Comparison of ENCODE assay signal across 23 cellular contexts in the genomic region with DNA sequence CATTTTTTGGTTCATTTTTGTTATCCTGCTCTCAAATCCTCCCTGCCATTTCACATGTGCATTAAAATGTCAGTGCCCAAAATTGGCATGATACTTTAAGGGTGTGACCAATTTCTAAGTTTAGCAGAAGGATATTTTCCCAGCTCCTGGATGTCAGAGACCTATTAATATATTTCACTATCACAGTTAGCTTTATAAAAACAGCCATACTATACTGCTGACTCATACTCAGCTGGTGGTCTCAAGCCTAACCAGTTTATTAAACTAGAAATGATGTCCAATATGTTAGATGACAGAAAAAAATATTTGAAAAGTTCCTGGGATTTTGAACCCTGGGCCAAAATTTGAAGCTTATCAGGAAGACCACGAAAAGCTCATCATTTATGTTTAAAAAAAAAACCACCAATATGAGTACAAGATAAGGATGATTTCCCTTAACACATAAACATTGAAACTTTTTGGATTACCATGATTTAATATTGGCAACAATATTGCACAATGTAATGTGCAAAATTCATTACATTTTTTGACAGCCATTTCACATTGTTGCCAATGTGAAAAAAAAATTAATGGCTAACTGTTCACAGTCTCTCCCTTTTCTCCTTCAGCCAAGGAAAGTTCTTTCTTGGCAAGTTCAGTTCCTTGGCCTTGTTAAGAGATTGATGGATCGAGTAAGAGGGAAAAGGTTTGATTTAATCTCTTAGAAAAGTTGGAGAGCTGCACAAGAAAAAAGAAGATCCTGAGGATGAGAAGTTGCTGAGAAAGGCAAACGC.
DNase-seq lines count a peak whose midpoint lies in the region; ATAC-seq, FAIRE-seq and TF ChIP-seq lines count a peak whose summit lies in the region.
"Had no signal": no experiment of that assay in that cellular context is flagged by ENCODE, and none has a peak within 500 bp of the region (broad histone marks: within the 10 kb centered on the region; RNA-seq: fewer than 3 reads in every experiment).

No MANE protein-coding gene starts in this region.

- H3K4me2 ChIP-seq in astrocyte (ENCODE audit: low read length): peak overlapping the region; percentile 51
- no peak overlapping the region for H3K4me2 ChIP-seq in GM23338
- H3K4me2 ChIP-seq: hepatocyte had no signal

- H3K27ac ChIP-seq in astrocyte (ENCODE audit: low read depth, low read length): no peak overlapping the region
- H3K27ac ChIP-seq in heart left ventricle: peak overlapping the region in 9 of 12 donors; percentile 11 to 67 (median 49)
- peak overlapping the region; percentile 53 for H3K27ac ChIP-seq in skeletal muscle tissue (ENCODE audit: low read depth, low read length)
- H3K27ac ChIP-seq in GM23338 (ENCODE audit: low read depth): no peak overlapping the region
- H3K27ac ChIP-seq: epithelial cell of prostate, hepatocyte, spleen had no signal

- H3K27ac Mint-ChIP-seq in astrocyte (ENCODE audit: unreplicated experiment) (no peak overlapping the region), GM23338 (no peak overlapping the region)
- H3K27ac Mint-ChIP-seq: activated B cell treated with CpG ODN at 0.5 μM for 24 hours; dendritic cell treated with granulocyte-macrophage colony-stimulating factor and Interleukin-4, amounts not matched to agents 40 ng/mL and 50 ng/mL, for 4 days had no signal

- H3K9me3 ChIP-seq in astrocyte (ENCODE audit: insufficient read depth, low read depth, low read length) (no peaks in the 10 kb centered on the region), heart left ventricle (peaks cover 0 to 31% (median 16%) of the 10 kb centered on the region in 12 donors), skeletal muscle tissue (ENCODE audit: control insufficient read depth in 3 of 3, low read length in 3 of 3) (peaks cover 2 to 5% (median 4%) of the 10 kb centered on the region in 3 donors)

- H3K9me2 ChIP-seq in GM23338 (ENCODE audit: insufficient read depth): no peaks in the 10 kb centered on the region

- no peak for TF ChIP-seq POLR2A in H54 (IDR thresholded peaks at IDR 0.05; ENCODE audit: low read depth, low read length)
- TF ChIP-seq POLR2A in heart left ventricle (IDR thresholded peaks at IDR 0.05): no peak

- DNase-seq in H54 (ENCODE audit: insufficient read length, low spot score) (no peak), astrocyte (ENCODE audit: low read depth) (peak; percentile 75), heart left ventricle (no peak), NCI-H526 (lab: John Stamatoyannopoulos, UW) (no peak), GM23338 (ENCODE audit: low spot score) (no peak), DMS114 treated with DMSO at 0.1 percent for 48 hours (lab: John Stamatoyannopoulos, UW; ENCODE audit: unreplicated experiment) (no peak)
- DNase-seq: activated B cell treated with CpG ODN at 0.5 μM for 24 hours; activated effector memory CD4-positive, alpha-beta T cell treated with Interleukin-2 at 50 U/mL for 16 hours; amniotic stem cell; GDM1; MG63; NCI-H187; NCI-H510A treated with DMSO at 0.1 percent for 48 hours; nucleus accumbens; SHP77 treated with DMSO at 0.1 percent for 48 hours; spleen; stimulated activated naive CD4-positive, alpha-beta T cell; T-helper 2 cell had no signal

- ATAC-seq in heart left ventricle (peak; percentile 87 to 90 (median 88)), GM19324 (IDR thresholded peaks at IDR 0.05; ENCODE audit: low FRiP score, unreplicated experiment) (no peak), GM23338 (no peak)

- no peaks in the 10 kb centered on the region for H3K36me3 Mint-ChIP-seq in astrocyte (ENCODE audit: low read depth, unreplicated experiment)
- H3K36me3 Mint-ChIP-seq in GM23338 (ENCODE audit: low read depth): no peaks in the 10 kb centered on the region; the same call in 2 of the 3 replicates

- H3K4me3 Mint-ChIP-seq in astrocyte (ENCODE audit: unreplicated experiment) (no peak overlapping the region), GM23338 (no peak overlapping the region)
- H3K4me3 Mint-ChIP-seq: activated B cell treated with CpG ODN at 0.5 μM for 24 hours; dendritic cell treated with granulocyte-macrophage colony-stimulating factor and Interleukin-4, amounts not matched to agents 40 ng/mL and 50 ng/mL, for 4 days had no signal

- WGBS in heart left ventricle, 4 donors: 39 to 57% (median 46%) methylated on average over 3 of the region's 3 CpGs

- intact Hi-C loops in heart left ventricle (cut with DNase I): no loop called here

- H3F3A ChIP-seq in GM23338 (replicated peaks; ENCODE audit: low read depth): no peaks in the 10 kb centered on the region

- H2AFZ ChIP-seq in astrocyte (ENCODE audit: low read depth, low read length): no peak overlapping the region
- H2AFZ ChIP-seq in GM23338: no peak overlapping the region
- H2AFZ ChIP-seq: hepatocyte had no signal

- peaks cover 8% of the 10 kb centered on the region for H3K4me1 ChIP-seq in astrocyte (ENCODE audit: insufficient read depth, low read length)
- H3K4me1 ChIP-seq in heart left ventricle: peaks cover 0 to 24% (median 7%) of the 10 kb centered on the region in 12 donors
- H3K4me1 ChIP-seq in skeletal muscle tissue (ENCODE audit: control insufficient read depth in 3 of 3, insufficient read depth in 3 of 3, low read length in 3 of 3): peaks cover 0 to 9% (median 7%) of the 10 kb centered on the region in 3 donors
- H3K4me1 ChIP-seq in GM23338 (ENCODE audit: insufficient read depth): no peaks in the 10 kb centered on the region
- H3K4me1 ChIP-seq: spleen had no signal

- H4K20me1 ChIP-seq in astrocyte (ENCODE audit: insufficient read depth, low read length): no peaks in the 10 kb centered on the region
- no peaks in the 10 kb centered on the region for H4K20me1 ChIP-seq in GM23338 (replicated peaks; ENCODE audit: insufficient read depth)

- FAIRE-seq in H54 (lab: Jason Lieb, UNC) (peak; percentile 30), astrocyte (lab: Jason Lieb, UNC) (no peak)

- TF ChIP-seq CTCF in astrocyte (IDR thresholded peaks at IDR 0.05; ENCODE audit: insufficient read depth, low read depth, low read length): no peak
- TF ChIP-seq CTCF in heart left ventricle (IDR thresholded peaks at IDR 0.05): no peak
- TF ChIP-seq CTCF in GM23338 (conservative IDR thresholded peaks at IDR 0.05; ENCODE audit: low read depth in 2 of 2): no peak

- H3K79me2 ChIP-seq in astrocyte (ENCODE audit: insufficient read depth, low read length): no peaks in the 10 kb centered on the region
- no peaks in the 10 kb centered on the region for H3K79me2 ChIP-seq in GM23338 (replicated peaks; ENCODE audit: insufficient read depth)
- H3K79me2 ChIP-seq: hepatocyte had no signal

- peaks cover 3% of the 10 kb centered on the region for H3K9me3 Mint-ChIP-seq in astrocyte (ENCODE audit: unreplicated experiment)
- peaks cover 20% of the 10 kb centered on the region; the same call in 2 of the 3 replicates for H3K9me3 Mint-ChIP-seq in GM23338

- H3K36me3 ChIP-seq in astrocyte (ENCODE audit: insufficient read depth, low read length): no peaks in the 10 kb centered on the region
- H3K36me3 ChIP-seq in heart left ventricle: no peaks in the 10 kb centered on the region
- H3K36me3 ChIP-seq in skeletal muscle tissue (ENCODE audit: control insufficient read depth in 3 of 3, insufficient read depth in 3 of 3, low read length in 3 of 3): no peaks in the 10 kb centered on the region
- no peaks in the 10 kb centered on the region for H3K36me3 ChIP-seq in GM23338 (ENCODE audit: insufficient read depth)
- H3K36me3 ChIP-seq: MG63, spleen had no signal

- H3K4me3 ChIP-seq in astrocyte (ENCODE audit: insufficient read depth, low read depth, low read length): no peak overlapping the region
- H3K4me3 ChIP-seq in heart left ventricle: no peak overlapping the region
- no peak overlapping the region for H3K4me3 ChIP-seq in skeletal muscle tissue (ENCODE audit: low read length in 3 of 3)
- H3K4me3 ChIP-seq in GM23338: no peak overlapping the region
- H3K4me3 ChIP-seq: hepatocyte, MG63, spleen had no signal

- H3K27me3 ChIP-seq in astrocyte (ENCODE audit: insufficient read depth, low read length): no peaks in the 10 kb centered on the region
- no peaks in the 10 kb centered on the region for H3K27me3 ChIP-seq in heart left ventricle
- H3K27me3 ChIP-seq in skeletal muscle tissue (ENCODE audit: control insufficient read depth in 3 of 3, insufficient read depth in 3 of 3, low read length in 3 of 3): no peaks in the 10 kb centered on the region
- no peaks in the 10 kb centered on the region for H3K27me3 ChIP-seq in GM23338 (ENCODE audit: insufficient read depth)
- H3K27me3 ChIP-seq: hepatocyte, MG63, spleen had no signal

- H3K9ac ChIP-seq in astrocyte (ENCODE audit: low read length) (no peak overlapping the region), skeletal muscle tissue (ENCODE audit: low read depth in 1 of 3, low read length in 3 of 3) (no peak overlapping the region)

- H3K27me3 Mint-ChIP-seq in astrocyte (ENCODE audit: low read depth, unreplicated experiment) (no peaks in the 10 kb centered on the region), GM23338 (ENCODE audit: insufficient read depth, low read depth, poor library complexity) (no peaks in the 10 kb centered on the region)
- H3K27me3 Mint-ChIP-seq: activated B cell treated with CpG ODN at 0.5 μM for 24 hours; dendritic cell treated with granulocyte-macrophage colony-stimulating factor and Interleukin-4, amounts not matched to agents 40 ng/mL and 50 ng/mL, for 4 days had no signal

- H3K4me1 Mint-ChIP-seq in astrocyte (ENCODE audit: low read depth, unreplicated experiment) (no peaks in the 10 kb centered on the region), GM23338 (no peaks in the 10 kb centered on the region)
- H3K4me1 Mint-ChIP-seq: activated B cell treated with CpG ODN at 0.5 μM for 24 hours had no signal

TF ChIP-seq in GM23338, 12 proteins besides CTCF, POLR2A, EP300 and RAD21 (continues in another document):
- TF ChIP-seq EZH2phosphoT487 (IDR thresholded peaks at IDR 0.05; ENCODE audit: unreplicated experiment) (no peak), CREB1 (CRISPR knock-in tag; IDR thresholded peaks at IDR 0.05; ENCODE audit: low read depth) (no peak)
- TF ChIP-seq, protein P1, sequence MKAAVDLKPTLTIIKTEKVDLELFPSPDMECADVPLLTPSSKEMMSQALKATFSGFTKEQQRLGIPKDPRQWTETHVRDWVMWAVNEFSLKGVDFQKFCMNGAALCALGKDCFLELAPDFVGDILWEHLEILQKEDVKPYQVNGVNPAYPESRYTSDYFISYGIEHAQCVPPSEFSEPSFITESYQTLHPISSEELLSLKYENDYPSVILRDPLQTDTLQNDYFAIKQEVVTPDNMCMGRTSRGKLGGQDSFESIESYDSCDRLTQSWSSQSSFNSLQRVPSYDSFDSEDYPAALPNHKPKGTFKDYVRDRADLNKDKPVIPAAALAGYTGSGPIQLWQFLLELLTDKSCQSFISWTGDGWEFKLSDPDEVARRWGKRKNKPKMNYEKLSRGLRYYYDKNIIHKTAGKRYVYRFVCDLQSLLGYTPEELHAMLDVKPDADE (IDR thresholded peaks at IDR 0.05): no peak

Comparison
In these comparisons a context has a peak if more than half of its experiments do, and no peak if none do; other contexts are left out.
1. H3K27ac ChIP-seq: peak in heart left ventricle (9 of 12) and skeletal muscle tissue (single experiment); none in astrocyte (single experiment) and GM23338 (single experiment).
2. ATAC-seq: peak in heart left ventricle (4 of 4); none in GM19324 (single experiment) and GM23338 (single experiment).